Comparison of ENCODE assay signal across 1 cellular context in genomic region chr12:75974323-75975273, GRCh38.
TF ChIP-seq lines count a peak whose summit lies in the region.

No MANE protein-coding gene starts in this region.

TF ChIP-seq in GM23338, 12 proteins besides CTCF, POLR2A, EP300 and RAD21 (continued from another document):
- TF ChIP-seq ZNF462 (CRISPR knock-in tag; IDR thresholded peaks at IDR 0.05) = no peak
